In genomic region chr12:43336962-43337555, GRCh38 we compare ENCODE assay signal across 9 cellular contexts.
DNase-seq lines count a peak whose midpoint lies in the region; ATAC-seq lines count a peak whose summit lies in the region.
"Had no signal": no experiment of that assay in that cellular context is flagged by ENCODE, and none has a peak within 500 bp of the region (broad histone marks: within the 10 kb centered on the region; RNA-seq: fewer than 3 reads in every experiment).

No MANE protein-coding gene starts in this region.

- peaks cover 1 to 10% (median 5%) of the 10 kb centered on the region in 5 donors for H3K27me3 Mint-ChIP-seq in naive thymus-derived CD8-positive, alpha-beta T cell

- POLR2A ChIA-PET in naive thymus-derived CD8-positive, alpha-beta T cell (lab: Charles Lee), result no interaction called here

- no peaks in the 10 kb centered on the region for H3K36me3 Mint-ChIP-seq in naive thymus-derived CD8-positive, alpha-beta T cell

- no peaks in the 10 kb centered on the region for H3K4me1 Mint-ChIP-seq in naive thymus-derived CD8-positive, alpha-beta T cell

- no peak overlapping the region for H3K27ac Mint-ChIP-seq in naive thymus-derived CD8-positive, alpha-beta T cell

- H3K9me3 Mint-ChIP-seq in naive thymus-derived CD8-positive, alpha-beta T cell, result peaks cover 0 to 4% (median 0%) of the 10 kb centered on the region in 9 donors

- DNase-seq in AG08395 (ENCODE audit: low spot score) (peak; percentile 14), SIG-M5 treated with dmso at 0.1 percent for 504 hours (lab: John Stamatoyannopoulos, UW; ENCODE audit: unreplicated experiment) (peak; percentile 49), iris pigment epithelial cell (ENCODE audit: low read depth) (peak; percentile 67), D341Med (ENCODE audit: low spot score) (no peak)
- DNase-seq in activated effector memory CD4-positive, alpha-beta T cell treated with Interleukin-2 at 50 U/mL for 16 hours, result no peak
- DNase-seq in naive thymus-derived CD8-positive, alpha-beta T cell, result no peak
- DNase-seq: effector memory CD4-positive, alpha-beta T cell had no signal

- no peak overlapping the region for H3K4me3 Mint-ChIP-seq in naive thymus-derived CD8-positive, alpha-beta T cell

- ATAC-seq in GM21576 (IDR thresholded peaks at IDR 0.05; ENCODE audit: unreplicated experiment) (peak; percentile 28), HG03039 (IDR thresholded peaks at IDR 0.05; ENCODE audit: unreplicated experiment) (no peak)
- ATAC-seq in naive thymus-derived CD8-positive, alpha-beta T cell, result no peak

Comparison
In these comparisons a context has a peak if more than half of its experiments do, and no peak if none do; other contexts are left out.
1. DNase-seq: peak in AG08395 (single experiment), SIG-M5 treated with dmso at 0.1 percent for 504 hours (single experiment) and iris pigment epithelial cell (single experiment); none in D341Med (single experiment), activated effector memory CD4-positive, alpha-beta T cell treated with Interleukin-2 at 50 U/mL for 16 hours (single experiment) and naive thymus-derived CD8-positive, alpha-beta T cell (0 of 10).